22 cellular contexts compared by ENCODE assay signal in genomic region chr2:203033395-203033794, GRCh38. TPM values are rescaled to one million over a fixed set of nuclear protein-coding genes. Genes with fewer than 3 reads are reported as not detected.
DNase-seq lines count a peak whose midpoint lies in the region; ATAC-seq, FAIRE-seq and TF ChIP-seq lines count a peak whose summit lies in the region.
"Had no signal": no experiment of that assay in that cellular context is flagged by ENCODE, and none has a peak within 500 bp of the region (broad histone marks: within the 10 kb centered on the region; RNA-seq: fewer than 3 reads in every experiment).

No MANE protein-coding gene starts in this region.

- H3K4me1 Mint-ChIP-seq in activated naive CD4-positive, alpha-beta T cell treated with anti-CD3 and anti-CD28 coated beads for 36 hours (ENCODE audit: low read depth), result peaks cover 13% of the 10 kb centered on the region
- peaks cover 49% of the 10 kb centered on the region for H3K4me1 Mint-ChIP-seq in stimulated activated naive CD8-positive, alpha-beta T cell treated with anti-CD3 and anti-CD28 coated beads, Interleukin-15, amount 100 ng/mL, for 72 hours
- H3K4me1 Mint-ChIP-seq: B cell had no signal

- TF ChIP-seq EP300 in GM12878 (IDR thresholded peaks at IDR 0.05; ENCODE audit: borderline replicate concordance in 1 of 2, control insufficient read depth in 1 of 2, low read depth in 2 of 2, low read length in 2 of 2), result no peak

- intact Hi-C loops in activated naive CD4-positive, alpha-beta T cell treated with anti-CD3 and anti-CD28 coated beads for 36 hours (cut with micrococcal nuclease), result no loop called here
- intact Hi-C loops in GM12878 (cut with micrococcal nuclease; ENCODE audit: unreplicated experiment), result no loop called here

- SMC1A ChIA-PET in GM12878 (lab: Charles Lee; ENCODE audit: uncharacterized antibody, unreplicated experiment), result interaction anchor here (1.0 kb wide), 1 partner anchor 13 kb away, joined by 3 read pairs; no protein-coding TSS in a partner anchor

- BruUV-seq in GM12878 (replicated peaks; lab: Mats Ljungman, UMichigan), result no TSS peak

- H3K27ac ChIP-seq in GM12878 (ENCODE audit: control insufficient read depth, insufficient read depth) (no peak overlapping the region), thoracic aorta (peak overlapping the region; percentile 67 to 96)
- H3K27ac ChIP-seq: BLaER1 treated with 17β-estradiol and CSF1 and Interleukin-3, amounts not matched to agents 10 nM and 100 nM had no signal

- no peak for TF ChIP-seq POLR2A in GM12878 (IDR thresholded peaks at IDR 0.05; ENCODE audit: low read depth, low read length)

- H3K27me3 ChIP-seq in GM12878 (replicated peaks in 1 of 2; ENCODE audit: control insufficient read depth in 2 of 2, insufficient read depth in 2 of 2, low read length in 1 of 2) (no peaks in the 10 kb centered on the region), thoracic aorta (replicated peaks; ENCODE audit: insufficient read depth) (no peaks in the 10 kb centered on the region)
- H3K27me3 ChIP-seq: BLaER1 treated with 17β-estradiol and CSF1 and Interleukin-3, amounts not matched to agents 10 nM and 100 nM had no signal

- H3K4me3 ChIP-seq in GM12878, result no peak overlapping the region
- H3K4me3 ChIP-seq in thoracic aorta, result no peak overlapping the region
- H3K4me3 ChIP-seq: BLaER1 treated with 17β-estradiol and CSF1 and Interleukin-3, amounts not matched to agents 10 nM and 100 nM had no signal

- no peak overlapping the region for H3K9ac ChIP-seq in GM12878 (ENCODE audit: control insufficient read depth, insufficient read depth, low read length)
- H3K9ac ChIP-seq: BLaER1 treated with 17β-estradiol and CSF1 and Interleukin-3, amounts not matched to agents 10 nM and 100 nM had no signal

- RAD21 ChIA-PET in GM12878 (lab: Charles Lee; ENCODE audit: unreplicated experiment), result no interaction called here

- DNase-seq in activated naive CD4-positive, alpha-beta T cell treated with anti-CD3 and anti-CD28 coated beads for 36 hours, result no peak
- no peak for DNase-seq in activated naive CD4-positive, alpha-beta T cell treated with Interleukin-2 at 50 U/mL for 16 hours
- DNase-seq in stimulated activated naive CD8-positive, alpha-beta T cell treated with anti-CD3 and anti-CD28 coated beads, Interleukin-15, amount 100 ng/mL, for 72 hours, result no peak
- no peak for DNase-seq in stimulated activated naive CD8-positive, alpha-beta T cell treated with anti-CD3 and anti-CD28 coated beads, Interleukin-15, Interleukin-2, amounts not matched to agents 100 U/mL and 50 U/mL, for 24 hours
- DNase-seq in GM12878 (ENCODE audit: low read depth, low spot score) (no peak), thoracic aorta (ENCODE audit: low spot score) (no peak)
- DNase-seq: CD8-positive, alpha-beta memory T cell; COR-L47; DMS 273 treated with DMSO at 0.1 percent for 48 hours; DMS53; DND-41; EL; H9; IMR-90 had no signal

- in situ Hi-C loops in GM12878 (cut with MboI), result no loop called here

- H3K4me1 ChIP-seq in GM12878 (ENCODE audit: control insufficient read depth, insufficient read depth, low read length) (no peaks in the 10 kb centered on the region), thoracic aorta (ENCODE audit: control insufficient read depth in 1 of 2, low read depth in 2 of 2) (peaks cover 44 to 52% of the 10 kb centered on the region in 2 donors)

- no peaks in the 10 kb centered on the region for H3K9me3 Mint-ChIP-seq in activated naive CD4-positive, alpha-beta T cell treated with anti-CD3 and anti-CD28 coated beads for 36 hours
- H3K9me3 Mint-ChIP-seq in stimulated activated naive CD8-positive, alpha-beta T cell treated with anti-CD3 and anti-CD28 coated beads, Interleukin-15, amount 100 ng/mL, for 72 hours, result peaks cover 6 to 7% of the 10 kb centered on the region in 2 donors
- H3K9me3 Mint-ChIP-seq: CD8-positive, alpha-beta memory T cell had no signal

- no peak overlapping the region for H3K4me3 Mint-ChIP-seq in activated naive CD4-positive, alpha-beta T cell treated with anti-CD3 and anti-CD28 coated beads for 36 hours
- peak overlapping the region in 1 of 2 donors; percentile 19 for H3K4me3 Mint-ChIP-seq in stimulated activated naive CD8-positive, alpha-beta T cell treated with anti-CD3 and anti-CD28 coated beads, Interleukin-15, amount 100 ng/mL, for 72 hours
- H3K4me3 Mint-ChIP-seq: B cell; CD4-positive, CD25-positive, alpha-beta regulatory T cell; CD8-positive, alpha-beta memory T cell; H9 had no signal

- TF ChIP-seq RAD21 in GM12878 (IDR thresholded peaks at IDR 0.05; ENCODE audit: insufficient read depth, low read depth, low read length), result no peak

- H2AFZ ChIP-seq in GM12878 (ENCODE audit: control insufficient read depth, low read depth, low read length), result no peak overlapping the region

- no peaks in the 10 kb centered on the region for H3K36me3 Mint-ChIP-seq in activated naive CD4-positive, alpha-beta T cell treated with anti-CD3 and anti-CD28 coated beads for 36 hours (ENCODE audit: low read depth)

- H3K27me3 Mint-ChIP-seq in activated naive CD4-positive, alpha-beta T cell treated with anti-CD3 and anti-CD28 coated beads for 36 hours (ENCODE audit: low read depth), result no peaks in the 10 kb centered on the region
- no peaks in the 10 kb centered on the region for H3K27me3 Mint-ChIP-seq in stimulated activated naive CD8-positive, alpha-beta T cell treated with anti-CD3 and anti-CD28 coated beads, Interleukin-15, amount 100 ng/mL, for 72 hours
- H3K27me3 Mint-ChIP-seq: B cell; CD4-positive, CD25-positive, alpha-beta regulatory T cell; CD8-positive, alpha-beta memory T cell had no signal

- peak overlapping the region; percentile 11 for H3K27ac Mint-ChIP-seq in activated naive CD4-positive, alpha-beta T cell treated with anti-CD3 and anti-CD28 coated beads for 36 hours
- H3K27ac Mint-ChIP-seq in stimulated activated naive CD8-positive, alpha-beta T cell treated with anti-CD3 and anti-CD28 coated beads, Interleukin-15, amount 100 ng/mL, for 72 hours, result no peak overlapping the region
- H3K27ac Mint-ChIP-seq: B cell; CD4-positive, CD25-positive, alpha-beta regulatory T cell; H9 had no signal

- H3K36me3 ChIP-seq in GM12878 (ENCODE audit: control insufficient read depth in 2 of 2, insufficient read depth in 2 of 2, low read length in 1 of 2) (no peaks in the 10 kb centered on the region), thoracic aorta (no peaks in the 10 kb centered on the region)

- H4K20me1 ChIP-seq in GM12878 (ENCODE audit: control insufficient read depth, insufficient read depth), result no peaks in the 10 kb centered on the region
- H4K20me1 ChIP-seq: BLaER1 treated with 17β-estradiol and CSF1 and Interleukin-3, amounts not matched to agents 10 nM and 100 nM had no signal

- CTCF ChIA-PET in activated naive CD4-positive, alpha-beta T cell treated with anti-CD3 and anti-CD28 coated beads for 36 hours (lab: Charles Lee), result interaction anchor here (0.8 kb wide), 1 partner anchor 15 kb away, joined by 3 read pairs; no protein-coding TSS in a partner anchor
- CTCF ChIA-PET in GM12878 (lab: Yijun Ruan, JAX), result no interaction called here

- peak; percentile 52 for ATAC-seq in stimulated activated naive CD8-positive, alpha-beta T cell treated with anti-CD3 and anti-CD28 coated beads, Interleukin-15, amount 100 ng/mL, for 72 hours
- no peak for ATAC-seq in stimulated activated naive CD8-positive, alpha-beta T cell treated with anti-CD3 and anti-CD28 coated beads, Interleukin-15, Interleukin-2, amounts not matched to agents 100 U/mL and 50 U/mL, for 24 hours
- no peak for ATAC-seq in GM12878
- no peak for ATAC-seq in thoracic aorta (ENCODE audit: insufficient number of reproducible peaks, low FRiP score, low read depth)
- no peak for ATAC-seq in GM18502 (IDR thresholded peaks at IDR 0.05; ENCODE audit: poor library complexity, unreplicated experiment)
- ATAC-seq in GM21381 (IDR thresholded peaks at IDR 0.05; ENCODE audit: unreplicated experiment), result no peak

- POLR2A ChIA-PET in GM12878 (lab: Charles Lee), result interaction anchor here (1.5 kb wide), 1 partner anchor 11 kb away, joined by 3 read pairs; no protein-coding TSS in a partner anchor

- H3K9me3 ChIP-seq in GM12878 (replicated peaks; ENCODE audit: control insufficient read depth, insufficient read depth, low read length) (no peaks in the 10 kb centered on the region; the same call in 2 of the 3 replicates), thoracic aorta (no peaks in the 10 kb centered on the region)
- H3K9me3 ChIP-seq: BLaER1 treated with 17β-estradiol and CSF1 and Interleukin-3, amounts not matched to agents 10 nM and 100 nM had no signal

- FAIRE-seq in GM12878 (lab: Jason Lieb, UNC), result no peak
- FAIRE-seq: GM12891, H1, HTR-8/SVneo had no signal

- no peaks in the 10 kb centered on the region for H3K79me2 ChIP-seq in GM12878 (ENCODE audit: control insufficient read depth, insufficient read depth, low read length)

- H3K4me2 ChIP-seq in GM12878 (ENCODE audit: control insufficient read depth, insufficient read depth), result no peak overlapping the region
- H3K4me2 ChIP-seq: BLaER1 treated with 17β-estradiol and CSF1 and Interleukin-3, amounts not matched to agents 10 nM and 100 nM had no signal

- TF ChIP-seq CTCF in GM12878 (IDR thresholded peaks at IDR 0.05 in 2 of 3, conservative IDR thresholded peaks at IDR 0.05 in 1 of 3; ENCODE audit: control insufficient read depth in 2 of 3, extremely low read depth in 1 of 3, insufficient read depth in 1 of 3, low read depth in 3 of 3, low read length in 3 of 3), result no peak
- TF ChIP-seq CTCF in thoracic aorta (IDR thresholded peaks at IDR 0.05), result no peak

TF ChIP-seq in GM12878, 131 proteins besides CTCF, POLR2A, EP300 and RAD21 (continues in another document):
- TF ChIP-seq JUNB (IDR thresholded peaks at IDR 0.05) (peak; percentile 74), RELA (IDR thresholded peaks at IDR 0.05; ENCODE audit: borderline replicate concordance, partially characterized antibody) (no peak)

RNA-seq across cellular contexts. Expression of gene NBEAL1, which starts 18.7 kb away (rescaled TPM):
- total RNA-seq in activated naive CD4-positive, alpha-beta T cell treated with anti-CD3 and anti-CD28 coated beads for 36 hours, result 1 to 10 TPM; 7.9 to 8.3 TPM
- 163 and 168 TPM in 2 replicates for total RNA-seq in GM12878 (2013; cell fraction: nucleolus; rRNA removed)
- total RNA-seq in GM12878 (2014; rRNA removed), result 7.5 and 9.2 TPM in 2 replicates
- 10.7 and 12.4 TPM in 2 replicates for total RNA-seq in GM12878 (2014; rRNA removed; fragmentation: Illumina TruSeq; extraction: Trizol)
- total RNA-seq in GM12878 (2021), result 6.6 and 10.0 TPM in 2 replicates
- polyA plus RNA-seq in GM12878 (2011; ENCODE audit: low read depth), result 4.5 TPM
- polyA plus RNA-seq in GM12878 (2011; rRNA removed), result 7.4 and 8.7 TPM in 2 replicates
- 1.9 and 2.6 TPM in 2 replicates for polyA plus RNA-seq in GM12878 (2011; cell fraction: cytosol; rRNA removed)
- 3.6 and 3.9 TPM in 2 replicates for polyA plus RNA-seq in GM12878 (2011; cell fraction: nucleus; rRNA removed)
- polyA plus RNA-seq in GM12878 (2012), result 4.9 and 7.9 TPM in 2 replicates
- polyA plus RNA-seq in GM12878 (2014; fragmentation: Illumina TruSeq; extraction: Trizol), result 11.3 and 16.1 TPM in 2 replicates
- 1 to 10 TPM; 1.9 to 3.6 TPM for polyA plus RNA-seq in GM12878 (2014; fragmentation: Nextera tagmentation; extraction: Ambion mirVana)
- 2.6 and 3.3 TPM in 2 replicates for polyA plus RNA-seq in GM12878 (2014; rRNA removed)
- 1 to 10 TPM; 6.7 to 7.0 TPM for polyA plus RNA-seq in GM12878 (2016; fragmentation: Nextera tagmentation; extraction: Ambion mirVana)
- polyA minus RNA-seq in GM12878 (2011; rRNA and poly(A)+ RNA removed), result 20.5 and 23.0 TPM in 2 replicates
- 6.0 and 10.6 TPM in 2 replicates for polyA minus RNA-seq in GM12878 (2011; cell fraction: cytosol; rRNA and poly(A)+ RNA removed)
- polyA minus RNA-seq in GM12878 (2011; cell fraction: nucleus; rRNA and poly(A)+ RNA removed), result 16.2 and 19.3 TPM in 2 replicates
- 100 to 1,000 TPM in 1 of 2 donors, 10 to 100 TPM in 1; 99.2 to 119 TPM for total RNA-seq in thoracic aorta
